8 cellular contexts compared by ENCODE assay signal in the genomic region with DNA sequence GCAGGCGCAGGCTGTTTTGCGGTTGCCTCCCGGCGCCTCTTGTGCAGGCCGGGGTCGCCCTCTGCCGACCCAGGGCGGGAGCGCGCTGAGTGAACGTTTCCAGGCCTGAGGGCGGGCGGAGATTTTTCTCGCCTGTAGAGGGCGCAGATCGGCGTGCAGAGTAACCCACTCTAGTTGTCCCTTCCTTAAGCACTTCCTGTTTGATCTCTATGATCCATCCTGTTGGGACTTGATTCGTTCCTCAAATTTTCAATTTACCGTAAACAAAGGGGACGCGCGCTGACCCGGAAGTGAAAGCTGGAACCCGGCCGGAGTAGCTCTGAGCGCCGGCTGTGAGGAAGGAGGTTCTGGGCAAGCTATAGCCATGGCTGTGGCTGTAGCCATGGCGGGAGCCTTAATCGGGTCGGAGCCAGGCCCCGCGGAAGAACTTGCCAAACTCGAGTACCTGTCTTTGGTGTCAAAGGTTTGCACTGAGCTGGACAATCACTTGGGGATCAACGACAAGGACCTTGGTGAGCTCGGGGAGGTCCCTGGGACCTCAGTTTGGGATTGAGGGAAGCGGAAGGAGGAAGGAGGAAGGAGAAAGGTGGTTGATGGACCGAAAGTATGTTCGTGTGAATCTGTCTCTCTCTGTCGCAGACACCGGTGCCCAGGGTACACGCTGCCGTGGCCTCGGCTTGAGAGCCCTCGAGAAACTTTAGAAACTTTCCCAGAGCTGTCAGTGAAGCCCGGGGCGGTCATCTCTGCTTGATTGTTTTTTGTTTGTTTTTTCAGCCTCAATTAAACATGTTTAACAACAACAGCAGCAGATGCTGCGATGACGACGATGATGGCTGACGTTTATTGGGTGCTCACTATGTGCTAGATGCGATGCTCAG. TPM values are rescaled to one million over a fixed set of nuclear protein-coding genes. Genes with fewer than 3 reads are reported as not detected.
A peak's percentile ranks its signal among the peaks of the same experiment; 100 is the strongest.
DNase-seq lines count a peak whose midpoint lies in the region; ATAC-seq and TF ChIP-seq lines count a peak whose summit lies in the region.

A gene (plus strand): TSS at position 302 of the 878 bp plus-strand sequence. CDS start 63 bp downstream, at position 365.

- H3K9me3 ChIP-seq in CD4-positive, CD25-positive, alpha-beta regulatory T cell (ENCODE audit: control insufficient read depth in 2 of 2, low read length in 2 of 2): no peaks in the 10 kb centered on the region
- no peaks in the 10 kb centered on the region for H3K9me3 ChIP-seq in right lobe of liver

- TF ChIP-seq CTCF in dorsolateral prefrontal cortex (IDR thresholded peaks at IDR 0.05 in 54 of 56, conservative IDR thresholded peaks at IDR 0.05 in 2 of 56; ENCODE audit: low read depth in 1 of 56, partially characterized antibody in 56 of 56) (peak; percentile 100), right lobe of liver (IDR thresholded peaks at IDR 0.05) (peak; percentile 100)

- peak within 1 kb of the TSS; percentile 88 for H3K27ac ChIP-seq in CD4-positive, CD25-positive, alpha-beta regulatory T cell (ENCODE audit: insufficient read depth, low read length, poor library complexity, severe bottlenecking)
- H3K27ac ChIP-seq in dorsolateral prefrontal cortex (peak within 1 kb of the TSS; percentile 43 to 98 (median 91)), right lobe of liver (peak within 1 kb of the TSS; percentile 63 to 90 (median 80))

- peak within 1 kb of the TSS; percentile 92 for H3K4me3 ChIP-seq in CD4-positive, CD25-positive, alpha-beta regulatory T cell (ENCODE audit: low read depth, low read length)
- H3K4me3 ChIP-seq in dorsolateral prefrontal cortex: peak within 1 kb of the TSS; percentile 45 to 99 (median 84)
- H3K4me3 ChIP-seq in right lobe of liver: peak within 1 kb of the TSS; percentile 45 to 77 (median 64)

- 0% methylated on average over 24 of the region's 51 CpGs for WGBS in right lobe of liver (ENCODE audit: insufficient coverage, low coverage, low lambda C conversion rate, missing lambda C conversion rate)

- no peaks in the 10 kb centered on the region for H3K9me3 Mint-ChIP-seq in CD4-positive, CD25-positive, alpha-beta regulatory T cell
- H3K9me3 Mint-ChIP-seq in activated CD4-positive, alpha-beta memory T cell treated with anti-CD3 and anti-CD28 coated beads for 36 hours: no peaks in the 10 kb centered on the region

- H3K36me3 ChIP-seq in CD4-positive, CD25-positive, alpha-beta regulatory T cell (ENCODE audit: control insufficient read depth, insufficient read depth, low read length): no peaks in the 10 kb centered on the region
- H3K36me3 ChIP-seq in right lobe of liver: no peaks in the 10 kb centered on the region

- H3K36me3 Mint-ChIP-seq in CD4-positive, CD25-positive, alpha-beta regulatory T cell: peaks cover 6% of the 10 kb centered on the region
- H3K36me3 Mint-ChIP-seq in activated CD4-positive, alpha-beta memory T cell treated with anti-CD3 and anti-CD28 coated beads for 36 hours: peaks cover 6% of the 10 kb centered on the region

- CTCF ChIA-PET in activated CD4-positive, alpha-beta memory T cell treated with anti-CD3 and anti-CD28 coated beads for 36 hours (lab: Charles Lee): interaction anchor here (0.6 to 7.2 kb wide), 51 partner anchors 9 to 726 kb away, joined by 3 to 261 read pairs (median 4); a partner anchor contains a TSS

- H3K4me3 Mint-ChIP-seq in CD4-positive, CD25-positive, alpha-beta regulatory T cell: peak within 1 kb of the TSS; percentile 98 to 100 (median 100)
- H3K4me3 Mint-ChIP-seq in activated CD4-positive, alpha-beta memory T cell treated with anti-CD3 and anti-CD28 coated beads for 36 hours: peak within 1 kb of the TSS; percentile 99

- intact Hi-C loops in activated CD4-positive, alpha-beta memory T cell treated with anti-CD3 and anti-CD28 coated beads for 36 hours (cut with micrococcal nuclease): loop anchor here (1.0 to 10.0 kb wide), 7 partner anchors 86 to 313 kb away; a partner anchor contains a TSS
- intact Hi-C loops in dorsolateral prefrontal cortex (cut with DNase I) (loop anchor here (1.0 to 10.0 kb wide), 7 partner anchors 90 to 652 kb away; a partner anchor contains a TSS), right lobe of liver (cut with DNase I) (loop anchor here (5.0 kb wide), 2 partner anchors 87 to 92 kb away; a partner anchor contains a TSS)

- H3K4me1 Mint-ChIP-seq in CD4-positive, CD25-positive, alpha-beta regulatory T cell: peaks cover 14 to 49% (median 34%) of the 10 kb centered on the region in 4 donors
- H3K4me1 Mint-ChIP-seq in activated CD4-positive, alpha-beta memory T cell treated with anti-CD3 and anti-CD28 coated beads for 36 hours (ENCODE audit: low read depth): peaks cover 18% of the 10 kb centered on the region

- DNase-seq in CD4-positive, CD25-positive, alpha-beta regulatory T cell: peak; percentile 96 to 98 (median 98)
- DNase-seq in NCI-H82 (lab: John Stamatoyannopoulos, UW) (peak; percentile 99), dorsolateral prefrontal cortex (peak; percentile 92 to 98 (median 96)), right lobe of liver (peak; percentile 95 to 97 (median 97))
- peak; percentile 99 for DNase-seq in activated CD4-positive, alpha-beta memory T cell treated with anti-CD3 and anti-CD28 coated beads for 36 hours
- DNase-seq in stimulated activated CD4-positive, alpha-beta T cell treated with anti-CD3 and anti-CD28 coated beads, Interleukin-4, amount 100 ng/mL, for 48 hours (ENCODE audit: low read depth in 2 of 2): peak; percentile 97

- POLR2A ChIA-PET in activated CD4-positive, alpha-beta memory T cell treated with anti-CD3 and anti-CD28 coated beads for 36 hours (lab: Charles Lee): interaction anchor here (0.5 to 4.2 kb wide), 10 partner anchors 85 to 531 kb away, joined by 3 to 47 read pairs (median 6); a partner anchor contains a TSS

- H3K27me3 Mint-ChIP-seq in CD4-positive, CD25-positive, alpha-beta regulatory T cell: peaks cover 11% of the 10 kb centered on the region
- no peaks in the 10 kb centered on the region for H3K27me3 Mint-ChIP-seq in activated CD4-positive, alpha-beta memory T cell treated with anti-CD3 and anti-CD28 coated beads for 36 hours

- ATAC-seq in CD4-positive, CD25-positive, alpha-beta regulatory T cell (ENCODE audit: low read depth in 2 of 2): peak; percentile 97 to 99
- ATAC-seq in GM19395 (IDR thresholded peaks at IDR 0.05; ENCODE audit: unreplicated experiment) (peak; percentile 91), HG03571 (IDR thresholded peaks at IDR 0.05; ENCODE audit: unreplicated experiment) (peak; percentile 95), right lobe of liver (peak; percentile 92 to 98 (median 94))

- peak within 1 kb of the TSS; percentile 95 to 100 (median 100) for H3K27ac Mint-ChIP-seq in CD4-positive, CD25-positive, alpha-beta regulatory T cell
- peak within 1 kb of the TSS; percentile 95 for H3K27ac Mint-ChIP-seq in activated CD4-positive, alpha-beta memory T cell treated with anti-CD3 and anti-CD28 coated beads for 36 hours

- H3K27me3 ChIP-seq in CD4-positive, CD25-positive, alpha-beta regulatory T cell (ENCODE audit: control insufficient read depth, insufficient read depth, low read length): peaks cover 3% of the 10 kb centered on the region
- H3K27me3 ChIP-seq in dorsolateral prefrontal cortex (no peaks in the 10 kb centered on the region), right lobe of liver (no peaks in the 10 kb centered on the region)

- peak; percentile 75 for TF ChIP-seq POLR2A in right lobe of liver (IDR thresholded peaks at IDR 0.05)

- H3K4me1 ChIP-seq in CD4-positive, CD25-positive, alpha-beta regulatory T cell (ENCODE audit: control insufficient read depth, insufficient read depth, low read length, poor library complexity, severe bottlenecking): peaks cover 31% of the 10 kb centered on the region
- H3K4me1 ChIP-seq in right lobe of liver: peaks cover 0 to 57% (median 28%) of the 10 kb centered on the region in 4 donors

RNA-seq across cellular contexts. Expression of the gene that starts here (rescaled TPM):
- 129 TPM for total RNA-seq in CD4-positive, CD25-positive, alpha-beta regulatory T cell
- polyA plus RNA-seq in CD4-positive, CD25-positive, alpha-beta regulatory T cell: 10 to 100 TPM; 19.8 to 35.1 (median 25.1) TPM
- total RNA-seq in activated CD4-positive, alpha-beta memory T cell treated with anti-CD3 and anti-CD28 coated beads for 36 hours: 10 to 100 TPM; 47.8 to 54.1 TPM
- 10 to 100 TPM; 32.7 to 69.3 (median 46.7) TPM for total RNA-seq in dorsolateral prefrontal cortex
- total RNA-seq in right lobe of liver: 10 to 100 TPM; 14.1 to 18.6 (median 17.5) TPM

Comparison
In these comparisons a context has a peak if more than half of its experiments do, and no peak if none do; other contexts are left out.
1. Peak in every context shown above with its lines: DNase-seq, ATAC-seq, H3K4me3 ChIP-seq and H3K27ac ChIP-seq.